19 cellular contexts compared by ENCODE assay signal in the genomic region with DNA sequence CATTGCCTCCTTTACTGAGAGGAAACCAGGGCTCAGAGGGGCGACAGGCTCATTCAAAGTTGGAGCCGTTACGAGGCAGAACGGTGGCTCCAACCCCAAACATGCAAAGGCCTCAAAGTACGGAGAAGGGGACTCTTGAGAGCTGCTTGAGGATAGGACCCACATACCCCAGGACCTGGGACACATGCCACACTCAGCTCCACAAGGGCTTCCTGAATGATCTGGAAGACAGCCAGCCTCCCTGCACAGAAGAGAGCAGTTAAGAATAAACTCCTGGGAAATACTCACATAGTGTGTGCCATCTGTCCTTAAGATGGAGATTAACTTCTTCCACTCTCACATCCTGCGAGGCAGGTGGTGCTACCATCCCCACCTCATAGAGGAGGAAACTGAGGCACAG. TPM values are rescaled to one million over a fixed set of nuclear protein-coding genes. Genes with fewer than 3 reads are reported as not detected.
DNase-seq lines count a peak whose midpoint lies in the region; ATAC-seq, FAIRE-seq and TF ChIP-seq lines count a peak whose summit lies in the region.
"Had no signal": no experiment of that assay in that cellular context is flagged by ENCODE, and none has a peak within 500 bp of the region (broad histone marks: within the 10 kb centered on the region; RNA-seq: fewer than 3 reads in every experiment).

No MANE protein-coding gene starts in this region.

- no peaks in the 10 kb centered on the region for H3K9me3 ChIP-seq in right lobe of liver
- no peaks in the 10 kb centered on the region for H3K9me3 ChIP-seq in HepG2 (ENCODE audit: low read length)
- no peaks in the 10 kb centered on the region for H3K9me3 ChIP-seq in adipocyte (ENCODE audit: control insufficient read depth, low read length)
- no peaks in the 10 kb centered on the region for H3K9me3 ChIP-seq in left ventricle myocardium inferior (replicated peaks)

- FAIRE-seq in HepG2 (lab: Jason Lieb, UNC): no peak
- FAIRE-seq: GM19239, TTC549 had no signal

- POLR2A ChIA-PET in HepG2 (lab: Yijun Ruan, JAX): interaction anchor here (1.3 kb wide), 1 partner anchor 23 kb away, joined by 3 read pairs; no protein-coding TSS in a partner anchor

- H3K27me3 ChIP-seq in right lobe of liver (no peaks in the 10 kb centered on the region), HepG2 (ENCODE audit: control insufficient read depth in 1 of 2, insufficient read depth in 2 of 2, low read length in 2 of 2) (no peaks in the 10 kb centered on the region; a peak in 1 of 5 replicates), adipocyte (replicated peaks; ENCODE audit: control insufficient read depth, insufficient read depth, low read length) (no peaks in the 10 kb centered on the region), left ventricle myocardium inferior (ENCODE audit: low read depth) (no peaks in the 10 kb centered on the region)

- DNase-seq in right lobe of liver (no peak), HepG2 (ENCODE audit: low spot score) (no peak), adipocyte (ENCODE audit: low read depth) (no peak), left ventricle myocardium inferior (no peak), CD1c-positive myeloid dendritic cell (ENCODE audit: extremely low spot score) (no peak)
- DNase-seq in NK-92 treated with Interleukin-12 subunit alpha and Interleukin-12 subunit beta, amount 100 ng/mL, for 24 hours (lab: John Stamatoyannopoulos, UW): no peak
- no peak for DNase-seq in activated CD8-positive, alpha-beta memory T cell treated with anti-CD3 and anti-CD28 coated beads for 24 hours
- DNase-seq: activated CD4-positive, alpha-beta memory T cell treated with anti-CD3 and anti-CD28 coated beads for 36 hours; erythroblast; naive B cell; NCI-H146 had no signal

- H3K4me1 ChIP-seq in right lobe of liver: no peaks in the 10 kb centered on the region
- H3K4me1 ChIP-seq in HepG2 (ENCODE audit: insufficient read depth, low read length): no peaks in the 10 kb centered on the region
- peaks cover 10% of the 10 kb centered on the region for H3K4me1 ChIP-seq in adipocyte (ENCODE audit: control insufficient read depth, insufficient read depth, low read length)
- peaks cover 15% of the 10 kb centered on the region for H3K4me1 ChIP-seq in left ventricle myocardium inferior

- intact Hi-C loops in right lobe of liver (cut with DNase I): no loop called here
- intact Hi-C loops in HepG2 (cut with micrococcal nuclease; ENCODE audit: unreplicated experiment): no loop called here
- intact Hi-C loops in left ventricle myocardium inferior (cut with micrococcal nuclease): no loop called here

- no peaks in the 10 kb centered on the region for H4K20me1 ChIP-seq in HepG2 (ENCODE audit: insufficient read depth, low read length)

- H3K36me3 ChIP-seq in right lobe of liver (peaks cover 19 to 94% (median 65%) of the 10 kb centered on the region in 4 donors), HepG2 (replicated peaks in 1 of 2; ENCODE audit: control insufficient read depth in 1 of 2, insufficient read depth in 2 of 2, low read length in 2 of 2) (peaks cover 79 to 98% of the 10 kb centered on the region in 2 experiments), adipocyte (ENCODE audit: control insufficient read depth, insufficient read depth, low read length, severe bottlenecking) (peaks cover 100% of the 10 kb centered on the region), left ventricle myocardium inferior (peaks cover 91% of the 10 kb centered on the region)

- TF ChIP-seq RAD21 in HepG2 (CRISPR knock-in tag; IDR thresholded peaks at IDR 0.05): no peak

- CTCF ChIA-PET in HepG2 (lab: Yijun Ruan, JAX; ENCODE audit: low intra/inter-chr PET ratio, low total read pairs): no interaction called here

- H3K79me2 ChIP-seq in HepG2 (ENCODE audit: insufficient read depth, low read length): no peaks in the 10 kb centered on the region

- no TSS peak for BruUV-seq in HepG2 (replicated peaks; lab: Mats Ljungman, UMichigan)

- TF ChIP-seq POLR2A in right lobe of liver (IDR thresholded peaks at IDR 0.05): no peak
- TF ChIP-seq POLR2A in HepG2 (IDR thresholded peaks at IDR 0.05; ENCODE audit: insufficient read depth in 1 of 2, low read depth in 2 of 2, low read length in 2 of 2): no peak

- H2AFZ ChIP-seq in HepG2 (ENCODE audit: low read length): no peak overlapping the region

- no peak overlapping the region for H3K4me3 ChIP-seq in right lobe of liver
- H3K4me3 ChIP-seq in HepG2 (replicated peaks in 1 of 3; ENCODE audit: insufficient read depth in 1 of 3, low read depth in 2 of 3, low read length in 3 of 3): no peak overlapping the region
- no peak overlapping the region for H3K4me3 ChIP-seq in adipocyte (ENCODE audit: low read length)
- H3K4me3 ChIP-seq in left ventricle myocardium inferior: no peak overlapping the region
- H3K4me3 ChIP-seq: coronary artery had no signal

- H3K27ac ChIP-seq in right lobe of liver: no peak overlapping the region
- H3K27ac ChIP-seq in HepG2 (ENCODE audit: extremely low read length, insufficient read depth, low read length): no peak overlapping the region
- peak overlapping the region; percentile 27 for H3K27ac ChIP-seq in left ventricle myocardium inferior (replicated peaks)
- H3K27ac ChIP-seq: coronary artery had no signal

- TF ChIP-seq CTCF in right lobe of liver (IDR thresholded peaks at IDR 0.05) (no peak), HepG2 (CRISPR knock-in tag; IDR thresholded peaks at IDR 0.05) (no peak), left ventricle myocardium inferior (IDR thresholded peaks at IDR 0.05; ENCODE audit: borderline replicate concordance) (no peak)

- H3K9ac ChIP-seq in HepG2 (ENCODE audit: insufficient read depth, low read depth, low read length) (no peak overlapping the region), adipocyte (ENCODE audit: low read length) (peak overlapping the region; percentile 14)

- in situ Hi-C loops in HepG2 (cut with HindIII; ENCODE audit: extremely low pct_ligation_motif_present, low pct_unique_long_range_greater_than_20kb): no loop called here

- WGBS in right lobe of liver (ENCODE audit: insufficient coverage, low coverage, low lambda C conversion rate, missing lambda C conversion rate): no CpG with 5 or more reads among the region's 6 CpGs
- WGBS in HepG2 (ENCODE audit: low lambda C conversion rate): 100% methylated on average over 2 of the region's 6 CpGs

- ATAC-seq in right lobe of liver (peak in 3 of 4 donors; percentile 12 to 17 (median 13)), HepG2 (no peak), GM21619 (IDR thresholded peaks at IDR 0.05; ENCODE audit: unreplicated experiment) (no peak)
- ATAC-seq: SK-N-SH treated with all-trans-retinoic acid at 6 μM for 48 hours had no signal

- H3K4me2 ChIP-seq in HepG2 (ENCODE audit: low read depth, low read length): no peak overlapping the region

- TF ChIP-seq EP300 in HepG2 (IDR thresholded peaks at IDR 0.05; ENCODE audit: low read depth in 2 of 2, low read length in 2 of 2) (no peak), HepG2 (CRISPR knock-in tag; IDR thresholded peaks at IDR 0.05; ENCODE audit: borderline replicate concordance) (no peak)

RNA-seq across cellular contexts. Expression of a gene that starts 26.6 kb away (rescaled TPM):
- total RNA-seq in right lobe of liver (1 to 10 TPM in 2 of 6 experiments, under 1 TPM in 1, not detected in 3; 0.87 to 1.5 (median 1.2) TPM), HepG2 (2016; rRNA removed; fragmentation: Illumina TruSeq; extraction: Trizol) (not detected in 2 replicates), left ventricle myocardium inferior (0.44 TPM)
- not detected in 2 replicates for total RNA-seq in HepG2 (2016; cell fraction: cytosol; rRNA removed; fragmentation: Illumina TruSeq; extraction: Trizol; ENCODE audit: low read depth)
- total RNA-seq in HepG2 (2016; cell fraction: insoluble cytoplasmic fraction; rRNA removed; fragmentation: Illumina TruSeq; extraction: Trizol): not detected in 2 replicates
- not detected in 2 replicates for total RNA-seq in HepG2 (2016; cell fraction: membrane; rRNA removed; fragmentation: Illumina TruSeq; extraction: Trizol)
- not detected in 2 replicates for total RNA-seq in HepG2 (2016; cell fraction: nucleus; rRNA removed; fragmentation: Illumina TruSeq; extraction: Trizol)
- polyA plus RNA-seq in HepG2 (2011; rRNA removed): 0.13 and 0.24 TPM in 2 replicates
- 0.18 and 0.24 TPM in 2 replicates for polyA plus RNA-seq in HepG2 (2011; cell fraction: cytosol; rRNA removed)
- 0.54 and 0.55 TPM in 2 replicates for polyA plus RNA-seq in HepG2 (2011; cell fraction: nucleus; rRNA removed)
- polyA plus RNA-seq in HepG2 (2012): 1.9 and 2.5 TPM in 2 replicates
- not detected in 2 replicates for polyA plus RNA-seq in HepG2 (2016; cell fraction: cytosol; fragmentation: Illumina TruSeq; extraction: Trizol; ENCODE audit: low read depth)
- not detected in 2 replicates for polyA plus RNA-seq in HepG2 (2016; cell fraction: insoluble cytoplasmic fraction; fragmentation: Illumina TruSeq; extraction: Trizol; ENCODE audit: low read depth)
- not detected in 2 replicates for polyA plus RNA-seq in HepG2 (2016; cell fraction: membrane; fragmentation: Illumina TruSeq; extraction: Trizol; ENCODE audit: low read depth)
- not detected in 2 replicates for polyA plus RNA-seq in HepG2 (2016; cell fraction: nucleus; fragmentation: Illumina TruSeq; extraction: Trizol; ENCODE audit: insufficient read depth, low read depth)
- 0.30 and 2.2 TPM in 2 replicates for polyA minus RNA-seq in HepG2 (2011; rRNA and poly(A)+ RNA removed; ENCODE audit: low replicate concordance)
- not detected in 2 replicates for polyA minus RNA-seq in HepG2 (2011; cell fraction: cytosol; rRNA and poly(A)+ RNA removed)
- 0.25 TPM in 1 of 2 replicates, not detected in the other for polyA minus RNA-seq in HepG2 (2011; cell fraction: nucleus; rRNA and poly(A)+ RNA removed)

RNA-seq across cellular contexts. Expression of a gene that starts 39.5 kb away (rescaled TPM):
- total RNA-seq in right lobe of liver (100 to 1,000 TPM; 157 to 228 (median 194) TPM), HepG2 (2016; rRNA removed; fragmentation: Illumina TruSeq; extraction: Trizol) (181 and 184 TPM in 2 replicates), left ventricle myocardium inferior (22.9 TPM)
- 34.5 and 40.7 TPM in 2 replicates for total RNA-seq in HepG2 (2016; cell fraction: cytosol; rRNA removed; fragmentation: Illumina TruSeq; extraction: Trizol; ENCODE audit: low read depth)
- 185 and 193 TPM in 2 replicates for total RNA-seq in HepG2 (2016; cell fraction: insoluble cytoplasmic fraction; rRNA removed; fragmentation: Illumina TruSeq; extraction: Trizol)
- total RNA-seq in HepG2 (2016; cell fraction: membrane; rRNA removed; fragmentation: Illumina TruSeq; extraction: Trizol): 86.2 and 91.5 TPM in 2 replicates
- total RNA-seq in HepG2 (2016; cell fraction: nucleus; rRNA removed; fragmentation: Illumina TruSeq; extraction: Trizol): 87.0 and 104 TPM in 2 replicates
- polyA plus RNA-seq in HepG2 (2011; rRNA removed): 393 and 420 TPM in 2 replicates
- 388 and 543 TPM in 2 replicates for polyA plus RNA-seq in HepG2 (2011; cell fraction: cytosol; rRNA removed)
- polyA plus RNA-seq in HepG2 (2011; cell fraction: nucleus; rRNA removed): 527 and 559 TPM in 2 replicates
- polyA plus RNA-seq in HepG2 (2012): 193 and 317 TPM in 2 replicates
- 47.3 and 51.9 TPM in 2 replicates for polyA plus RNA-seq in HepG2 (2016; cell fraction: cytosol; fragmentation: Illumina TruSeq; extraction: Trizol; ENCODE audit: low read depth)
- 228 and 257 TPM in 2 replicates for polyA plus RNA-seq in HepG2 (2016; cell fraction: insoluble cytoplasmic fraction; fragmentation: Illumina TruSeq; extraction: Trizol; ENCODE audit: low read depth)
- polyA plus RNA-seq in HepG2 (2016; cell fraction: membrane; fragmentation: Illumina TruSeq; extraction: Trizol; ENCODE audit: low read depth): 85.7 and 97.2 TPM in 2 replicates
- polyA plus RNA-seq in HepG2 (2016; cell fraction: nucleus; fragmentation: Illumina TruSeq; extraction: Trizol; ENCODE audit: insufficient read depth, low read depth): 161 and 174 TPM in 2 replicates
- 452 and 685 TPM in 2 replicates for polyA minus RNA-seq in HepG2 (2011; rRNA and poly(A)+ RNA removed; ENCODE audit: low replicate concordance)
- polyA minus RNA-seq in HepG2 (2011; cell fraction: cytosol; rRNA and poly(A)+ RNA removed): 216 and 224 TPM in 2 replicates
- 130 and 151 TPM in 2 replicates for polyA minus RNA-seq in HepG2 (2011; cell fraction: nucleus; rRNA and poly(A)+ RNA removed)

RNA-seq across cellular contexts. Expression of a gene that starts 42.6 kb away (rescaled TPM):
- total RNA-seq in right lobe of liver: not detected
- total RNA-seq in HepG2 (2016; rRNA removed; fragmentation: Illumina TruSeq; extraction: Trizol): not detected in 2 replicates
- not detected in 2 replicates for total RNA-seq in HepG2 (2016; cell fraction: cytosol; rRNA removed; fragmentation: Illumina TruSeq; extraction: Trizol; ENCODE audit: low read depth)
- total RNA-seq in HepG2 (2016; cell fraction: insoluble cytoplasmic fraction; rRNA removed; fragmentation: Illumina TruSeq; extraction: Trizol): not detected in 2 replicates
- total RNA-seq in HepG2 (2016; cell fraction: membrane; rRNA removed; fragmentation: Illumina TruSeq; extraction: Trizol): not detected in 2 replicates
- total RNA-seq in HepG2 (2016; cell fraction: nucleus; rRNA removed; fragmentation: Illumina TruSeq; extraction: Trizol): not detected in 2 replicates
- polyA plus RNA-seq in HepG2 (2011; rRNA removed): 0.20 TPM in 1 of 2 replicates, not detected in the other
- polyA plus RNA-seq in HepG2 (2011; cell fraction: cytosol; rRNA removed): not detected in 2 replicates
- not detected in 2 replicates for polyA plus RNA-seq in HepG2 (2011; cell fraction: nucleus; rRNA removed)
- not detected in 2 replicates for polyA plus RNA-seq in HepG2 (2012)
- not detected in 2 replicates for polyA plus RNA-seq in HepG2 (2016; cell fraction: cytosol; fragmentation: Illumina TruSeq; extraction: Trizol; ENCODE audit: low read depth)
- polyA plus RNA-seq in HepG2 (2016; cell fraction: insoluble cytoplasmic fraction; fragmentation: Illumina TruSeq; extraction: Trizol; ENCODE audit: low read depth): not detected in 2 replicates
- not detected in 2 replicates for polyA plus RNA-seq in HepG2 (2016; cell fraction: membrane; fragmentation: Illumina TruSeq; extraction: Trizol; ENCODE audit: low read depth)
- not detected in 2 replicates for polyA plus RNA-seq in HepG2 (2016; cell fraction: nucleus; fragmentation: Illumina TruSeq; extraction: Trizol; ENCODE audit: insufficient read depth, low read depth)
- polyA minus RNA-seq in HepG2 (2011; rRNA and poly(A)+ RNA removed; ENCODE audit: low replicate concordance): not detected in 2 replicates
- not detected in 2 replicates for polyA minus RNA-seq in HepG2 (2011; cell fraction: cytosol; rRNA and poly(A)+ RNA removed)
- polyA minus RNA-seq in HepG2 (2011; cell fraction: nucleus; rRNA and poly(A)+ RNA removed): not detected in 2 replicates
- total RNA-seq in left ventricle myocardium inferior: not detected
- total RNA-seq: activated CD4-positive, alpha-beta memory T cell treated with anti-CD3 and anti-CD28 coated beads for 36 hours; LHCN-M2; temporal lobe had no signal
- polyA plus RNA-seq: adipose tissue had no signal

Comparison
In these comparisons a context has a peak if more than half of its experiments do, and no peak if none do; other contexts are left out.
1. ATAC-seq: peak in right lobe of liver (3 of 4); none in HepG2 (single experiment) and GM21619 (single experiment).